Comparison of ENCODE assay signal across 8 cellular contexts in genomic region chr11:115503886-115504278, GRCh38. TPM values are rescaled to one million over a fixed set of nuclear protein-coding genes. Genes with fewer than 3 reads are reported as not detected.
DNase-seq lines count a peak whose midpoint lies in the region; ATAC-seq, FAIRE-seq and TF ChIP-seq lines count a peak whose summit lies in the region.

No MANE protein-coding gene starts in this region.

- TF ChIP-seq CTCF in WI38 (IDR thresholded peaks at IDR 0.05; ENCODE audit: low read depth, low read length), result no peak
- no peak for TF ChIP-seq CTCF in left ventricle myocardium inferior (IDR thresholded peaks at IDR 0.05; ENCODE audit: borderline replicate concordance)

- peaks cover 58% of the 10 kb centered on the region for H3K4me1 ChIP-seq in left ventricle myocardium inferior
- peaks cover 0 to 3% of the 10 kb centered on the region in 2 donors for H3K4me1 ChIP-seq in small intestine (ENCODE audit: control insufficient read depth in 2 of 2, insufficient read depth in 1 of 2, low read depth in 1 of 2, low read length in 1 of 2)

- POLR2A ChIA-PET in activated CD4-positive, alpha-beta T cell treated with anti-CD3 and anti-CD28 coated beads for 36 hours (lab: Charles Lee), result no interaction called here

- H3K4me3 ChIP-seq in WI38 (ENCODE audit: low read depth, low read length) (peak overlapping the region; percentile 70), left ventricle myocardium inferior (peak overlapping the region; percentile 73), small intestine (ENCODE audit: low read depth in 1 of 2, low read length in 2 of 2) (peak overlapping the region; percentile 2 to 63)

- 1% methylated on average over 13 to 15 of the region's 15 CpGs for WGBS in small intestine, 3 donors

- H3K4me3 Mint-ChIP-seq in activated CD4-positive, alpha-beta T cell treated with anti-CD3 and anti-CD28 coated beads for 36 hours, result peak overlapping the region; percentile 44

- H3K36me3 ChIP-seq in left ventricle myocardium inferior (no peaks in the 10 kb centered on the region), small intestine (ENCODE audit: control insufficient read depth in 2 of 2, insufficient read depth in 2 of 2, low read length in 2 of 2) (no peaks in the 10 kb centered on the region)

- DNase-seq in activated CD4-positive, alpha-beta T cell treated with anti-CD3 and anti-CD28 coated beads for 36 hours, result peak; percentile 6
- DNase-seq in activated CD4-positive, alpha-beta T cell treated with anti-CD3 and anti-CD28 coated beads for 1 hour, result no peak
- no peak for DNase-seq in left ventricle myocardium inferior
- DNase-seq in small intestine, result no peak
- no peak for DNase-seq in frontal cortex (ENCODE audit: low spot score in 2 of 2)
- no peak for DNase-seq in stimulated activated CD4-positive, alpha-beta T cell treated with anti-CD3 and anti-CD28 coated beads, Interleukin-2, amount 100 ng/mL, for 48 hours

- peaks cover 10% of the 10 kb centered on the region for H3K4me1 Mint-ChIP-seq in activated CD4-positive, alpha-beta T cell treated with anti-CD3 and anti-CD28 coated beads for 36 hours

- H3K36me3 Mint-ChIP-seq in activated CD4-positive, alpha-beta T cell treated with anti-CD3 and anti-CD28 coated beads for 36 hours (ENCODE audit: low read depth), result no peaks in the 10 kb centered on the region

- intact Hi-C loops in activated CD4-positive, alpha-beta T cell treated with anti-CD3 and anti-CD28 coated beads for 36 hours (cut with DNase I, micrococcal nuclease), result loop anchor here (1.0 to 10.0 kb wide), 6 partner anchors 167 to 1629 kb away; partner anchors contain the start of genes BUD13 (in 1 of the 2) and USP28 (in 1 of the 2)
- intact Hi-C loops in left ventricle myocardium inferior (cut with micrococcal nuclease), result loop anchor here (10.0 kb wide), 1 partner anchor 171 kb away; no protein-coding TSS in a partner anchor

- H3K9me3 ChIP-seq in left ventricle myocardium inferior (replicated peaks) (no peaks in the 10 kb centered on the region), small intestine (ENCODE audit: control insufficient read depth, low read depth) (no peaks in the 10 kb centered on the region)

- FAIRE-seq in small intestine (lab: Jason Lieb, UNC) (no peak), frontal cortex (lab: Jason Lieb, UNC) (no peak)

- no peak for ATAC-seq in activated CD4-positive, alpha-beta T cell treated with anti-CD3 and anti-CD28 coated beads for 36 hours
- ATAC-seq in HG03097 (IDR thresholded peaks at IDR 0.05; ENCODE audit: low FRiP score, unreplicated experiment), result no peak

- H3K9me3 Mint-ChIP-seq in activated CD4-positive, alpha-beta T cell treated with anti-CD3 and anti-CD28 coated beads for 36 hours (ENCODE audit: low read depth), result no peaks in the 10 kb centered on the region

- H3K27me3 Mint-ChIP-seq in activated CD4-positive, alpha-beta T cell treated with anti-CD3 and anti-CD28 coated beads for 36 hours, result peaks cover 30% of the 10 kb centered on the region

- H3K27ac ChIP-seq in left ventricle myocardium inferior (replicated peaks) (peak overlapping the region; percentile 94), small intestine (ENCODE audit: low read depth in 1 of 2, low read length in 1 of 2) (peak overlapping the region; percentile 24 to 69)

- CTCF ChIA-PET in activated CD4-positive, alpha-beta T cell treated with anti-CD3 and anti-CD28 coated beads for 36 hours (lab: Charles Lee), result no interaction called here

- no peak overlapping the region for H3K27ac Mint-ChIP-seq in activated CD4-positive, alpha-beta T cell treated with anti-CD3 and anti-CD28 coated beads for 36 hours

- H3K27me3 ChIP-seq in left ventricle myocardium inferior (ENCODE audit: low read depth), result peaks cover 71% of the 10 kb centered on the region
- H3K27me3 ChIP-seq in small intestine (ENCODE audit: control insufficient read depth in 2 of 2, insufficient read depth in 2 of 2, low read length in 2 of 2), result peaks cover 0 to 4% of the 10 kb centered on the region in 2 donors

RNA-seq across cellular contexts. Expression of gene CADM1, which starts 0.3 kb away (rescaled TPM):
- total RNA-seq in activated CD4-positive, alpha-beta T cell treated with anti-CD3 and anti-CD28 coated beads for 36 hours, result under 1 TPM; 0.58 to 0.91 TPM
- 51.1 TPM for total RNA-seq in left ventricle myocardium inferior
- 1 to 10 TPM; 2.2 to 8.5 (median 3.1) TPM for polyA plus RNA-seq in small intestine
- 195 TPM for total RNA-seq in frontal cortex

Comparison
In these comparisons a context has a peak if more than half of its experiments do, and no peak if none do; other contexts are left out.
1. RNA of gene CADM1, which starts 0.3 kb away (total RNA-seq): 195 TPM in frontal cortex (single experiment) and 51.1 TPM in left ventricle myocardium inferior (single experiment); 0.58 to 0.91 TPM in activated CD4-positive, alpha-beta T cell treated with anti-CD3 and anti-CD28 coated beads for 36 hours; every median in the first group is over 10 times any median in the second.
2. Peak in every context shown above with its lines, with median percentiles within 50 percentile points of each other: H3K4me3 ChIP-seq.